31 cellular contexts compared by ENCODE assay signal in the genomic region with DNA sequence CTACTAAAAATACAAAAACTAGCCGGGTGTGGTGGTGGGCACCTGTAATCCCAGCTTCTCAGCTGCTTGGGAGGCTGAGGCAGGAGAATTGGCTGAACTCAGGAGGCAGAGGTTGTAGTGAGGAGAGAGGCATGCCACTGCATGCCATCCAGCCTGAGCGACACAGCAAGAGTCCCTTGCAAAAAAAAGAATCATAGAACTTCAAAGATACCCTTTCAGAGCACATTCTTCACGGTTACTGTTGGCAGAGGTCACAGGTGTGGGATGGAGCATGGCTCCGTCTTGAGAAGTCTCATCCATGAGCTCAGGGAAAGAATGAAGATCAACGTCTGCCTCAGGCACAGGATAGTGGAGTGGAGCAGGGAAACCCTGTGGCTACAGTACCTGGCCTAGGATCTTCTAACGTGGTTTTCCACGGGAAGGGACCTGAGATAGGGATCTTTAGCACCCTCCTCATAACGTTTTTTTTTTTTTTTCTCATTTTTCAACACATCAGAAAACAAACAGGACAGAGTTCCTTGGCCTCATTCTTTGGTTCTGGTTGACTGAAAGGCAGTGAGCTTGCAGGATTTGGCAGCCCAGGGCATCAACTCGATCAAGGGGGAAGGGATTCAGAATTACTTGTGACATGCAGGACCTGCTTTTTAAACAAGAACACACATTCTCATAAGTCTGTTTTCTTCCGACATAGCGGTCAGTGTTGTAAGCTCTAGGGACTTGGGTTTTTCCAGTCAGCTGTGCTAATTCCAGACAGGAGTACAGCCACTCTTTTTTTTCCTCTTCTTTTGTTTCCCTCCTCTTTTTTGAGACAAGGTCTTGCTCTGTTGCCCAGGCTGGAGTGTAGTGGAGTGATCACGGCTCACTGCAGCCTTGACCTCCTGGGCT. TPM values are rescaled to one million over a fixed set of nuclear protein-coding genes. Genes with fewer than 3 reads are reported as not detected.
DNase-seq lines count a peak whose midpoint lies in the region; ATAC-seq, FAIRE-seq and TF ChIP-seq lines count a peak whose summit lies in the region.
"Had no signal": no experiment of that assay in that cellular context is flagged by ENCODE, and none has a peak within 500 bp of the region (broad histone marks: within the 10 kb centered on the region; RNA-seq: fewer than 3 reads in every experiment).

No MANE protein-coding gene starts in this region.

- intact Hi-C loops in activated CD8-positive, alpha-beta T cell treated with anti-CD3 and anti-CD28 coated beads for 36 hours (cut with micrococcal nuclease) = no loop called here
- intact Hi-C loops in K562 (cut with micrococcal nuclease) = no loop called here
- intact Hi-C loops in right lobe of liver (cut with DNase I) = no loop called here
- intact Hi-C loops in activated T-helper 2 cell treated with anti-CD3 and anti-CD28 coated beads, Interferon-gamma antibody, Interleukin-2, Interleukin-4, amounts not matched to agents 10 μg/mL and 5 μg/mL and 100 μg/mL, durations not matched to agents 14 hours and 24 hours and 36 hours (cut with micrococcal nuclease) = no loop called here

- peak overlapping the region; percentile 34 for H3K27ac Mint-ChIP-seq in activated CD8-positive, alpha-beta T cell treated with anti-CD3 and anti-CD28 coated beads, Interleukin-2, amount 10 ng/mL, durations not matched to agents 7 days and 5 days
- no peak overlapping the region for H3K27ac Mint-ChIP-seq in activated CD8-positive, alpha-beta T cell treated with anti-CD3 and anti-CD28 coated beads for 36 hours
- peak overlapping the region; percentile 73 for H3K27ac Mint-ChIP-seq in stimulated activated effector memory CD8-positive, alpha-beta T cell treated with anti-CD3 and anti-CD28 coated beads, Interleukin-12 subunit alpha, Interleukin-12 subunit beta, amount 100 ng/mL, for 72 hours
- no peak overlapping the region for H3K27ac Mint-ChIP-seq in activated T-helper 2 cell treated with anti-CD3 and anti-CD28 coated beads, Interferon-gamma antibody, Interleukin-2, Interleukin-4, amounts not matched to agents 10 μg/mL and 5 μg/mL and 100 μg/mL, durations not matched to agents 14 hours and 24 hours and 36 hours
- H3K27ac Mint-ChIP-seq: activated CD4-positive, alpha-beta memory T cell treated with anti-CD3 and anti-CD28 coated beads for 36 hours had no signal

- DNase-seq in activated CD8-positive, alpha-beta T cell treated with anti-CD3 and anti-CD28 coated beads, Interleukin-2, amount 10 ng/mL, durations not matched to agents 7 days and 5 days = no peak
- no peak for DNase-seq in activated CD8-positive, alpha-beta T cell treated with anti-CD3 and anti-CD28 coated beads for 36 hours
- DNase-seq in K562 (ENCODE audit: extremely low read depth in 1 of 4, low spot score in 3 of 4) (no peak), right lobe of liver (no peak), osteoblast (ENCODE audit: insufficient read length, low spot score, missing footprints) (no peak)
- no peak for DNase-seq in stimulated activated effector memory CD8-positive, alpha-beta T cell treated with anti-CD3 and anti-CD28 coated beads, Interleukin-12 subunit alpha, Interleukin-12 subunit beta, amount 100 ng/mL, for 72 hours (ENCODE audit: low spot score in 2 of 2)
- no peak for DNase-seq in activated T-helper 2 cell treated with anti-CD3 and anti-CD28 coated beads, Interferon-gamma antibody, Interleukin-2, Interleukin-4, amounts not matched to agents 10 μg/mL and 5 μg/mL and 100 μg/mL, durations not matched to agents 14 hours and 24 hours and 36 hours (ENCODE audit: low spot score)
- DNase-seq: 8988T; activated CD4-positive, alpha-beta memory T cell treated with anti-CD3 and anti-CD28 coated beads for 36 hours; activated CD4-positive, CD25-positive, alpha-beta regulatory T cell; cortex of kidney; effector memory CD8-positive, alpha-beta T cell; gastrocnemius medialis; mesenchymal stem cell; NCI-H1417 treated with DMSO at 0.1 percent for 48 hours; NCI-H2081; NCI-H345; SJCRH30; T-cell had no signal

- H3K4me1 ChIP-seq in K562 (replicated peaks in 1 of 2; ENCODE audit: control insufficient read depth in 2 of 2, insufficient read depth in 2 of 2, low read length in 2 of 2) (no peaks in the 10 kb centered on the region; a peak in 1 of 5 replicates), right lobe of liver (peaks cover 0 to 2% (median 0%) of the 10 kb centered on the region in 4 donors), osteoblast (ENCODE audit: insufficient read depth, low read length) (no peaks in the 10 kb centered on the region)
- H3K4me1 ChIP-seq: breast epithelium, gastrocnemius medialis, SJCRH30 had no signal

- H3K4me3 ChIP-seq in K562 (no peak overlapping the region), right lobe of liver (no peak overlapping the region), osteoblast (ENCODE audit: insufficient read depth, low read length) (no peak overlapping the region)
- H3K4me3 ChIP-seq: breast epithelium, gastrocnemius medialis, hepatocyte, SJCRH30, smooth muscle cell had no signal

- no peak for TF ChIP-seq CTCF in activated CD8-positive, alpha-beta T cell treated with anti-CD3 and anti-CD28 coated beads for 36 hours (IDR thresholded peaks at IDR 0.05)
- TF ChIP-seq CTCF in K562 (IDR thresholded peaks at IDR 0.05 in 2 of 3, conservative IDR thresholded peaks at IDR 0.05 in 1 of 3; ENCODE audit: insufficient read depth in 2 of 3, low read depth in 1 of 3, low read length in 3 of 3) = no peak
- no peak for TF ChIP-seq CTCF in right lobe of liver (IDR thresholded peaks at IDR 0.05)
- TF ChIP-seq CTCF in osteoblast (IDR thresholded peaks at IDR 0.05; ENCODE audit: extremely low read depth, low read depth, low read length) = no peak

- no peak for TF ChIP-seq EP300 in K562 (IDR thresholded peaks at IDR 0.05; ENCODE audit: low read length)

- no peak for TF ChIP-seq RAD21 in K562 (CRISPR knock-in tag; conservative IDR thresholded peaks at IDR 0.05 in 1 of 2, IDR thresholded peaks at IDR 0.05 in 1 of 2)

- TF ChIP-seq POLR2A in K562 (conservative IDR thresholded peaks at IDR 0.05) (no peak; the same call in 1 of the 2 replicates), right lobe of liver (IDR thresholded peaks at IDR 0.05) (peak; percentile 14)

- H4K20me1 ChIP-seq in K562 (replicated peaks; ENCODE audit: control insufficient read depth, insufficient read depth, low read length) (no peaks in the 10 kb centered on the region), osteoblast (ENCODE audit: insufficient read depth, low read length) (no peaks in the 10 kb centered on the region)

- peaks cover 55% of the 10 kb centered on the region for H3K36me3 Mint-ChIP-seq in activated CD8-positive, alpha-beta T cell treated with anti-CD3 and anti-CD28 coated beads, Interleukin-2, amount 10 ng/mL, durations not matched to agents 7 days and 5 days (ENCODE audit: low read depth)
- H3K36me3 Mint-ChIP-seq in activated CD8-positive, alpha-beta T cell treated with anti-CD3 and anti-CD28 coated beads for 36 hours (ENCODE audit: low read depth) = peaks cover 47% of the 10 kb centered on the region
- peaks cover 61% of the 10 kb centered on the region for H3K36me3 Mint-ChIP-seq in stimulated activated effector memory CD8-positive, alpha-beta T cell treated with anti-CD3 and anti-CD28 coated beads, Interleukin-12 subunit alpha, Interleukin-12 subunit beta, amount 100 ng/mL, for 72 hours
- H3K36me3 Mint-ChIP-seq in activated T-helper 2 cell treated with anti-CD3 and anti-CD28 coated beads, Interferon-gamma antibody, Interleukin-2, Interleukin-4, amounts not matched to agents 10 μg/mL and 5 μg/mL and 100 μg/mL, durations not matched to agents 14 hours and 24 hours and 36 hours (ENCODE audit: low read depth) = peaks cover 59% of the 10 kb centered on the region

- in situ Hi-C loops in K562 (cut with MboI) = loop anchor here (10.0 kb wide), 1 partner anchor 393 kb away; no protein-coding TSS in a partner anchor

- FAIRE-seq in K562 (lab: Jason Lieb, UNC) = no peak
- FAIRE-seq: D721Med, GM18507, HTR-8/SVneo had no signal

- 77% methylated on average over 11 of the region's 12 CpGs for WGBS in K562 (ENCODE audit: insufficient coverage, low coverage, missing lambda C conversion rate)
- WGBS in right lobe of liver (ENCODE audit: insufficient coverage, low coverage, low lambda C conversion rate, missing lambda C conversion rate) = 81% methylated on average over 12 of the region's 12 CpGs

- no peaks in the 10 kb centered on the region for H3K27me3 Mint-ChIP-seq in activated CD8-positive, alpha-beta T cell treated with anti-CD3 and anti-CD28 coated beads, Interleukin-2, amount 10 ng/mL, durations not matched to agents 7 days and 5 days (ENCODE audit: low read depth)
- H3K27me3 Mint-ChIP-seq in activated CD8-positive, alpha-beta T cell treated with anti-CD3 and anti-CD28 coated beads for 36 hours = no peaks in the 10 kb centered on the region
- H3K27me3 Mint-ChIP-seq in activated T-helper 2 cell treated with anti-CD3 and anti-CD28 coated beads, Interferon-gamma antibody, Interleukin-2, Interleukin-4, amounts not matched to agents 10 μg/mL and 5 μg/mL and 100 μg/mL, durations not matched to agents 14 hours and 24 hours and 36 hours (ENCODE audit: low read depth) = no peaks in the 10 kb centered on the region
- H3K27me3 Mint-ChIP-seq: activated CD4-positive, alpha-beta memory T cell treated with anti-CD3 and anti-CD28 coated beads for 36 hours; effector memory CD8-positive, alpha-beta T cell; T-cell had no signal

- no peak overlapping the region for H3K9ac ChIP-seq in K562 (ENCODE audit: insufficient read depth in 1 of 2, low read depth in 2 of 2, low read length in 2 of 2)
- H3K9ac ChIP-seq: KMS-11 had no signal

- no peaks in the 10 kb centered on the region for H3K4me1 Mint-ChIP-seq in activated CD8-positive, alpha-beta T cell treated with anti-CD3 and anti-CD28 coated beads, Interleukin-2, amount 10 ng/mL, durations not matched to agents 7 days and 5 days (ENCODE audit: low read depth)
- H3K4me1 Mint-ChIP-seq in activated CD8-positive, alpha-beta T cell treated with anti-CD3 and anti-CD28 coated beads for 36 hours (ENCODE audit: low read depth) = no peaks in the 10 kb centered on the region
- H3K4me1 Mint-ChIP-seq in stimulated activated effector memory CD8-positive, alpha-beta T cell treated with anti-CD3 and anti-CD28 coated beads, Interleukin-12 subunit alpha, Interleukin-12 subunit beta, amount 100 ng/mL, for 72 hours = no peaks in the 10 kb centered on the region
- H3K4me1 Mint-ChIP-seq in activated T-helper 2 cell treated with anti-CD3 and anti-CD28 coated beads, Interferon-gamma antibody, Interleukin-2, Interleukin-4, amounts not matched to agents 10 μg/mL and 5 μg/mL and 100 μg/mL, durations not matched to agents 14 hours and 24 hours and 36 hours (ENCODE audit: low read depth) = no peaks in the 10 kb centered on the region
- H3K4me1 Mint-ChIP-seq: T-cell had no signal

- H3K9me3 Mint-ChIP-seq in activated CD8-positive, alpha-beta T cell treated with anti-CD3 and anti-CD28 coated beads, Interleukin-2, amount 10 ng/mL, durations not matched to agents 7 days and 5 days (ENCODE audit: insufficient read depth) = no peaks in the 10 kb centered on the region
- H3K9me3 Mint-ChIP-seq in activated CD8-positive, alpha-beta T cell treated with anti-CD3 and anti-CD28 coated beads for 36 hours = no peaks in the 10 kb centered on the region
- no peaks in the 10 kb centered on the region for H3K9me3 Mint-ChIP-seq in stimulated activated effector memory CD8-positive, alpha-beta T cell treated with anti-CD3 and anti-CD28 coated beads, Interleukin-12 subunit alpha, Interleukin-12 subunit beta, amount 100 ng/mL, for 72 hours
- H3K9me3 Mint-ChIP-seq in activated T-helper 2 cell treated with anti-CD3 and anti-CD28 coated beads, Interferon-gamma antibody, Interleukin-2, Interleukin-4, amounts not matched to agents 10 μg/mL and 5 μg/mL and 100 μg/mL, durations not matched to agents 14 hours and 24 hours and 36 hours = no peaks in the 10 kb centered on the region
- H3K9me3 Mint-ChIP-seq: activated CD4-positive, alpha-beta memory T cell treated with anti-CD3 and anti-CD28 coated beads for 36 hours; effector memory CD8-positive, alpha-beta T cell; T-cell had no signal

- H2AFZ ChIP-seq in K562 (ENCODE audit: low read depth, low read length) = no peak overlapping the region
- H2AFZ ChIP-seq in osteoblast (ENCODE audit: low read length) = no peak overlapping the region
- H2AFZ ChIP-seq: hepatocyte had no signal

- peaks cover 57% of the 10 kb centered on the region for H3K36me3 ChIP-seq in K562 (ENCODE audit: control insufficient read depth, insufficient read depth, low read length)
- peaks cover 4 to 82% (median 43%) of the 10 kb centered on the region in 4 donors for H3K36me3 ChIP-seq in right lobe of liver
- H3K36me3 ChIP-seq in osteoblast (ENCODE audit: insufficient read depth, low read length) = peaks cover 55% of the 10 kb centered on the region

- POLR2A ChIA-PET in activated CD8-positive, alpha-beta T cell treated with anti-CD3 and anti-CD28 coated beads, Interleukin-2, amount 10 ng/mL, durations not matched to agents 7 days and 5 days (lab: Charles Lee) = interaction anchor here (1.0 kb wide), 1 partner anchor 12 kb away, joined by 3 read pairs; no protein-coding TSS in a partner anchor
- POLR2A ChIA-PET in activated CD8-positive, alpha-beta T cell treated with anti-CD3 and anti-CD28 coated beads for 36 hours (lab: Charles Lee) = interaction anchor here (1.5 kb wide), 1 partner anchor 11 kb away, joined by 5 read pairs; no protein-coding TSS in a partner anchor
- POLR2A ChIA-PET in K562 (lab: Yijun Ruan, JAX) = interaction anchor here (1.3 to 2.0 kb wide), 2 partner anchors 9 to 14 kb away, joined by 3 to 6 read pairs; no protein-coding TSS in a partner anchor

- no peak overlapping the region for H3K4me3 Mint-ChIP-seq in activated CD8-positive, alpha-beta T cell treated with anti-CD3 and anti-CD28 coated beads, Interleukin-2, amount 10 ng/mL, durations not matched to agents 7 days and 5 days
- H3K4me3 Mint-ChIP-seq in activated CD8-positive, alpha-beta T cell treated with anti-CD3 and anti-CD28 coated beads for 36 hours = no peak overlapping the region
- H3K4me3 Mint-ChIP-seq in stimulated activated effector memory CD8-positive, alpha-beta T cell treated with anti-CD3 and anti-CD28 coated beads, Interleukin-12 subunit alpha, Interleukin-12 subunit beta, amount 100 ng/mL, for 72 hours = no peak overlapping the region
- no peak overlapping the region for H3K4me3 Mint-ChIP-seq in activated T-helper 2 cell treated with anti-CD3 and anti-CD28 coated beads, Interferon-gamma antibody, Interleukin-2, Interleukin-4, amounts not matched to agents 10 μg/mL and 5 μg/mL and 100 μg/mL, durations not matched to agents 14 hours and 24 hours and 36 hours (ENCODE audit: low read depth)
- H3K4me3 Mint-ChIP-seq: activated CD4-positive, alpha-beta memory T cell treated with anti-CD3 and anti-CD28 coated beads for 36 hours; effector memory CD8-positive, alpha-beta T cell; T-cell had no signal

- H3K9me3 ChIP-seq in K562 (replicated peaks; ENCODE audit: control insufficient read depth, insufficient read depth, low read depth, low read length) = no peaks in the 10 kb centered on the region
- no peaks in the 10 kb centered on the region for H3K9me3 ChIP-seq in right lobe of liver
- H3K9me3 ChIP-seq in osteoblast (ENCODE audit: low read depth, low read length) = no peaks in the 10 kb centered on the region
- H3K9me3 ChIP-seq: breast epithelium, gastrocnemius medialis, SJCRH30 had no signal

- no TSS peak for BruUV-seq in K562 (replicated peaks; lab: Mats Ljungman, UMichigan)

- H3K4me2 ChIP-seq in K562 (ENCODE audit: insufficient read depth, low read length) (no peak overlapping the region), osteoblast (ENCODE audit: insufficient read depth, low read length) (no peak overlapping the region)
- H3K4me2 ChIP-seq: hepatocyte, KMS-11, smooth muscle cell had no signal

- no peak for ATAC-seq in activated CD8-positive, alpha-beta T cell treated with anti-CD3 and anti-CD28 coated beads, Interleukin-2, amount 10 ng/mL, durations not matched to agents 7 days and 5 days
- no peak for ATAC-seq in activated CD8-positive, alpha-beta T cell treated with anti-CD3 and anti-CD28 coated beads for 36 hours
- ATAC-seq in K562 (no peak; the same call in 2 of the 3 replicates), right lobe of liver (no peak), esophagus mucosa (no peak)
- no peak for ATAC-seq in stimulated activated effector memory CD8-positive, alpha-beta T cell treated with anti-CD3 and anti-CD28 coated beads, Interleukin-12 subunit alpha, Interleukin-12 subunit beta, amount 100 ng/mL, for 72 hours
- ATAC-seq: effector memory CD8-positive, alpha-beta T cell; HCT116; Panc1; T-cell had no signal

- H3K27ac ChIP-seq in K562 (ENCODE audit: extremely low read depth, low read depth, low read length) (no peak overlapping the region), right lobe of liver (no peak overlapping the region), osteoblast (ENCODE audit: low read depth, low read length) (no peak overlapping the region)
- H3K27ac ChIP-seq: breast epithelium, gastrocnemius medialis, hepatocyte, KMS-11, SJCRH30 had no signal

- H3K9me1 ChIP-seq in K562 (ENCODE audit: control insufficient read depth, insufficient read depth, low read length) = no peaks in the 10 kb centered on the region

- H3K79me2 ChIP-seq in K562 (ENCODE audit: control insufficient read depth, insufficient read depth, low read length) (no peaks in the 10 kb centered on the region), osteoblast (ENCODE audit: insufficient read depth, low read length) (no peaks in the 10 kb centered on the region)
- H3K79me2 ChIP-seq: hepatocyte had no signal

- H3K27me3 ChIP-seq in K562 (ENCODE audit: control insufficient read depth in 2 of 2, insufficient read depth in 2 of 2, low read length in 2 of 2) = no peaks in the 10 kb centered on the region
- no peaks in the 10 kb centered on the region for H3K27me3 ChIP-seq in right lobe of liver
- H3K27me3 ChIP-seq in osteoblast (ENCODE audit: insufficient read depth, low read length) = no peaks in the 10 kb centered on the region
- H3K27me3 ChIP-seq: breast epithelium, gastrocnemius medialis, hepatocyte, SJCRH30 had no signal

- CTCF ChIA-PET in activated CD8-positive, alpha-beta T cell treated with anti-CD3 and anti-CD28 coated beads, Interleukin-2, amount 10 ng/mL, durations not matched to agents 7 days and 5 days (lab: Charles Lee) = no interaction called here
- CTCF ChIA-PET in activated CD8-positive, alpha-beta T cell treated with anti-CD3 and anti-CD28 coated beads for 36 hours (lab: Charles Lee) = no interaction called here
- CTCF ChIA-PET in K562 (lab: Yijun Ruan, JAX; ENCODE audit: low intra/inter-chr PET ratio) = no interaction called here

RNA-seq across cellular contexts. Expression of a gene that starts 22.8 kb away (rescaled TPM):
- total RNA-seq in activated CD8-positive, alpha-beta T cell treated with anti-CD3 and anti-CD28 coated beads, Interleukin-2, amount 10 ng/mL, durations not matched to agents 7 days and 5 days = under 1 TPM in 1 of 2 experiments, not detected in 1; 0.16 TPM
- total RNA-seq in activated CD8-positive, alpha-beta T cell treated with anti-CD3 and anti-CD28 coated beads for 36 hours = not detected
- not detected in 2 replicates for total RNA-seq in K562 (2011; cell fraction: chromatin; rRNA removed; ENCODE audit: low replicate concordance)
- total RNA-seq in K562 (2011; cell fraction: nucleolus; rRNA removed) = not detected in 2 replicates
- not detected in 2 replicates for total RNA-seq in K562 (2011; cell fraction: nucleoplasm; rRNA removed)
- not detected in 2 replicates for total RNA-seq in K562 (2014; rRNA removed)
- not detected in 2 replicates for total RNA-seq in K562 (2014; rRNA removed; fragmentation: Illumina TruSeq; extraction: Trizol)
- total RNA-seq in K562 (2015; rRNA removed; fragmentation: Illumina TruSeq; extraction: Trizol) = not detected in 2 replicates
- total RNA-seq in K562 (2021) = 0.16 and 0.22 TPM in 2 replicates
- polyA plus RNA-seq in K562 (2011; rRNA removed) = not detected in 2 replicates
- polyA plus RNA-seq in K562 (2011; cell fraction: cytosol; rRNA removed) = not detected in 2 replicates
- polyA plus RNA-seq in K562 (2011; cell fraction: nucleus; rRNA removed) = not detected in 2 replicates
- not detected in 2 replicates for polyA plus RNA-seq in K562 (2012)
- polyA plus RNA-seq in K562 (2014; fragmentation: Illumina TruSeq; extraction: Trizol) = not detected in 2 replicates
- polyA plus RNA-seq in K562 (2014; fragmentation: Nextera tagmentation; extraction: Ambion mirVana) = not detected
- not detected in 2 replicates for polyA plus RNA-seq in K562 (2014; rRNA removed)
- not detected in 2 replicates for polyA minus RNA-seq in K562 (2011; rRNA and poly(A)+ RNA removed)
- 2.4 TPM in 1 of 2 replicates, not detected in the other for polyA minus RNA-seq in K562 (2011; cell fraction: cytosol; rRNA and poly(A)+ RNA removed)
- not detected in 2 replicates for polyA minus RNA-seq in K562 (2011; cell fraction: nucleus; rRNA and poly(A)+ RNA removed)
- 1,000 to 10,000 TPM in 3 of 6 experiments, 100 to 1,000 TPM in 3; 825 to 1,339 (median 1,089) TPM for total RNA-seq in right lobe of liver
- 0.11 TPM in 1 of 2 replicates, not detected in the other for total RNA-seq in activated T-helper 2 cell treated with anti-CD3 and anti-CD28 coated beads, Interferon-gamma antibody, Interleukin-2, Interleukin-4, amounts not matched to agents 10 μg/mL and 5 μg/mL and 100 μg/mL, durations not matched to agents 14 hours and 24 hours and 36 hours
- total RNA-seq in esophagus mucosa = not detected
- not detected in 2 replicates for total RNA-seq in osteoblast
- total RNA-seq: breast epithelium, Daoy, urinary bladder had no signal

RNA-seq across cellular contexts. Expression of a gene that starts 41.0 kb away (rescaled TPM):
- 10 to 100 TPM; 15.8 to 16.1 TPM for total RNA-seq in activated CD8-positive, alpha-beta T cell treated with anti-CD3 and anti-CD28 coated beads, Interleukin-2, amount 10 ng/mL, durations not matched to agents 7 days and 5 days
- total RNA-seq in activated CD8-positive, alpha-beta T cell treated with anti-CD3 and anti-CD28 coated beads for 36 hours = 1 to 10 TPM; 9.2 to 9.7 TPM
- total RNA-seq in K562 (2011; cell fraction: chromatin; rRNA removed; ENCODE audit: low replicate concordance) = 16.0 and 39.3 TPM in 2 replicates
- total RNA-seq in K562 (2011; cell fraction: nucleolus; rRNA removed) = 22.9 and 32.4 TPM in 2 replicates
- 20.5 and 21.6 TPM in 2 replicates for total RNA-seq in K562 (2011; cell fraction: nucleoplasm; rRNA removed)
- 11.8 and 12.2 TPM in 2 replicates for total RNA-seq in K562 (2014; rRNA removed)
- total RNA-seq in K562 (2014; rRNA removed; fragmentation: Illumina TruSeq; extraction: Trizol) = 7.3 and 7.4 TPM in 2 replicates
- 12.8 and 14.1 TPM in 2 replicates for total RNA-seq in K562 (2015; rRNA removed; fragmentation: Illumina TruSeq; extraction: Trizol)
- 17.4 and 18.4 TPM in 2 replicates for total RNA-seq in K562 (2021)
- 4.5 and 7.6 TPM in 2 replicates for polyA plus RNA-seq in K562 (2011; rRNA removed)
- polyA plus RNA-seq in K562 (2011; cell fraction: cytosol; rRNA removed) = 5.7 and 12.0 TPM in 2 replicates
- polyA plus RNA-seq in K562 (2011; cell fraction: nucleus; rRNA removed) = 13.3 and 21.7 TPM in 2 replicates
- polyA plus RNA-seq in K562 (2012) = 8.5 and 12.1 TPM in 2 replicates
- 7.4 and 10.8 TPM in 2 replicates for polyA plus RNA-seq in K562 (2014; fragmentation: Illumina TruSeq; extraction: Trizol)
- polyA plus RNA-seq in K562 (2014; fragmentation: Nextera tagmentation; extraction: Ambion mirVana) = under 1 TPM; 0.15 to 0.38 TPM
- polyA plus RNA-seq in K562 (2014; rRNA removed) = 7.0 and 10.0 TPM in 2 replicates
- 4.6 and 4.8 TPM in 2 replicates for polyA minus RNA-seq in K562 (2011; rRNA and poly(A)+ RNA removed)
- polyA minus RNA-seq in K562 (2011; cell fraction: cytosol; rRNA and poly(A)+ RNA removed) = 5.2 and 8.7 TPM in 2 replicates
- polyA minus RNA-seq in K562 (2011; cell fraction: nucleus; rRNA and poly(A)+ RNA removed) = 14.1 and 19.8 TPM in 2 replicates
- 10 to 100 TPM in 1 of 6 experiments, 1 to 10 TPM in 5; 4.0 to 16.3 (median 6.9) TPM for total RNA-seq in right lobe of liver
- total RNA-seq in activated T-helper 2 cell treated with anti-CD3 and anti-CD28 coated beads, Interferon-gamma antibody, Interleukin-2, Interleukin-4, amounts not matched to agents 10 μg/mL and 5 μg/mL and 100 μg/mL, durations not matched to agents 14 hours and 24 hours and 36 hours = 10.2 and 12.2 TPM in 2 replicates
- 6.7 TPM for total RNA-seq in esophagus mucosa
- 16.2 and 16.3 TPM in 2 replicates for total RNA-seq in osteoblast

RNA-seq across cellular contexts. Expression of a gene that starts 41.4 kb away (rescaled TPM):
- total RNA-seq in activated CD8-positive, alpha-beta T cell treated with anti-CD3 and anti-CD28 coated beads, Interleukin-2, amount 10 ng/mL, durations not matched to agents 7 days and 5 days = 10 to 100 TPM; 69.1 to 71.3 TPM
- total RNA-seq in activated CD8-positive, alpha-beta T cell treated with anti-CD3 and anti-CD28 coated beads for 36 hours = 10 to 100 TPM; 32.7 to 34.5 TPM
- total RNA-seq in K562 (2011; cell fraction: chromatin; rRNA removed; ENCODE audit: low replicate concordance) = 36.7 and 76.2 TPM in 2 replicates
- total RNA-seq in K562 (2011; cell fraction: nucleolus; rRNA removed) = 31.7 and 34.5 TPM in 2 replicates
- total RNA-seq in K562 (2011; cell fraction: nucleoplasm; rRNA removed) = 30.6 and 40.3 TPM in 2 replicates
- total RNA-seq in K562 (2014; rRNA removed) = 7.4 and 11.1 TPM in 2 replicates
- 5.9 and 6.9 TPM in 2 replicates for total RNA-seq in K562 (2014; rRNA removed; fragmentation: Illumina TruSeq; extraction: Trizol)
- 10.7 and 11.3 TPM in 2 replicates for total RNA-seq in K562 (2015; rRNA removed; fragmentation: Illumina TruSeq; extraction: Trizol)
- 30.3 and 30.4 TPM in 2 replicates for total RNA-seq in K562 (2021)
- polyA plus RNA-seq in K562 (2011; rRNA removed) = 8.2 and 13.2 TPM in 2 replicates
- 10.8 and 17.1 TPM in 2 replicates for polyA plus RNA-seq in K562 (2011; cell fraction: cytosol; rRNA removed)
- polyA plus RNA-seq in K562 (2011; cell fraction: nucleus; rRNA removed) = 11.1 and 18.2 TPM in 2 replicates
- polyA plus RNA-seq in K562 (2012) = 16.3 and 23.1 TPM in 2 replicates
- 25.0 and 26.7 TPM in 2 replicates for polyA plus RNA-seq in K562 (2014; fragmentation: Illumina TruSeq; extraction: Trizol)
- polyA plus RNA-seq in K562 (2014; fragmentation: Nextera tagmentation; extraction: Ambion mirVana) = 1 to 10 TPM; 3.6 to 5.7 TPM
- 14.1 and 14.2 TPM in 2 replicates for polyA plus RNA-seq in K562 (2014; rRNA removed)
- 23.5 and 26.8 TPM in 2 replicates for polyA minus RNA-seq in K562 (2011; rRNA and poly(A)+ RNA removed)
- 27.3 and 29.4 TPM in 2 replicates for polyA minus RNA-seq in K562 (2011; cell fraction: cytosol; rRNA and poly(A)+ RNA removed)
- polyA minus RNA-seq in K562 (2011; cell fraction: nucleus; rRNA and poly(A)+ RNA removed) = 11.3 and 15.9 TPM in 2 replicates
- total RNA-seq in right lobe of liver = 10 to 100 TPM; 26.5 to 46.2 (median 30.9) TPM
- 58.8 and 66.8 TPM in 2 replicates for total RNA-seq in activated T-helper 2 cell treated with anti-CD3 and anti-CD28 coated beads, Interferon-gamma antibody, Interleukin-2, Interleukin-4, amounts not matched to agents 10 μg/mL and 5 μg/mL and 100 μg/mL, durations not matched to agents 14 hours and 24 hours and 36 hours
- total RNA-seq in esophagus mucosa = 88.7 TPM
- 88.3 and 100 TPM in 2 replicates for total RNA-seq in osteoblast

Comparison
In these comparisons a context has a peak if more than half of its experiments do, and no peak if none do; other contexts are left out.
1. H3K27ac Mint-ChIP-seq: peak in activated CD8-positive, alpha-beta T cell treated with anti-CD3 and anti-CD28 coated beads, Interleukin-2, amount 10 ng/mL, durations not matched to agents 7 days and 5 days (single experiment) and stimulated activated effector memory CD8-positive, alpha-beta T cell treated with anti-CD3 and anti-CD28 coated beads, Interleukin-12 subunit alpha, Interleukin-12 subunit beta, amount 100 ng/mL, for 72 hours (single experiment); none in activated CD8-positive, alpha-beta T cell treated with anti-CD3 and anti-CD28 coated beads for 36 hours (single experiment) and activated T-helper 2 cell treated with anti-CD3 and anti-CD28 coated beads, Interferon-gamma antibody, Interleukin-2, Interleukin-4, amounts not matched to agents 10 μg/mL and 5 μg/mL and 100 μg/mL, durations not matched to agents 14 hours and 24 hours and 36 hours (single experiment).
2. RNA of a gene that starts 22.8 kb away (total RNA-seq): 825 to 1,339 TPM in right lobe of liver; 0.16 TPM in activated CD8-positive, alpha-beta T cell treated with anti-CD3 and anti-CD28 coated beads, Interleukin-2, amount 10 ng/mL, durations not matched to agents 7 days and 5 days, 0.11 TPM in activated T-helper 2 cell treated with anti-CD3 and anti-CD28 coated beads, Interferon-gamma antibody, Interleukin-2, Interleukin-4, amounts not matched to agents 10 μg/mL and 5 μg/mL and 100 μg/mL, durations not matched to agents 14 hours and 24 hours and 36 hours, not detected in esophagus mucosa (single experiment), not detected in activated CD8-positive, alpha-beta T cell treated with anti-CD3 and anti-CD28 coated beads for 36 hours, 0.16 to 0.22 TPM in K562 and not detected in osteoblast; every median in the first group is over 100 times any median in the second.